Comparison of ENCODE assay signal across 26 cellular contexts in genomic region chr5:154583545-154584168, GRCh38.
A peak's percentile ranks its signal among the peaks of the same experiment; 100 is the strongest.
DNase-seq lines count a peak whose midpoint lies in the region; ATAC-seq, FAIRE-seq and TF ChIP-seq lines count a peak whose summit lies in the region.
"Had no signal": no experiment of that assay in that cellular context is flagged by ENCODE, and none has a peak within 500 bp of the region (broad histone marks: within the 10 kb centered on the region; RNA-seq: fewer than 3 reads in every experiment).

No MANE protein-coding gene starts in this region.

- no peak overlapping the region for H3K4me3 Mint-ChIP-seq in T-helper 2 cell treated with Interferon-gamma antibody and Interleukin-4, amounts not matched to agents 5 μg/mL and 100 μg/mL, for 36 hours
- H3K4me3 Mint-ChIP-seq: activated CD4-positive, alpha-beta T cell treated with anti-CD3 and anti-CD28 coated beads, Interleukin-2, amount 10 ng/mL, durations not matched to agents 7 days and 5 days; memory B cell; naive thymus-derived CD8-positive, alpha-beta T cell; stimulated activated naive CD8-positive, alpha-beta T cell treated with anti-CD3 and anti-CD28 coated beads, Interleukin-15, Interleukin-2, amounts not matched to agents 100 ng/mL and 50 ng/mL, for 24 hours had no signal

- H2AFZ ChIP-seq in PC-3 (ENCODE audit: low read length) (no peak overlapping the region), mammary epithelial cell (ENCODE audit: low read depth, low read length) (no peak overlapping the region)
- H2AFZ ChIP-seq: parathyroid adenoma had no signal

- no peaks in the 10 kb centered on the region for H3K9me3 ChIP-seq in PC-3 (ENCODE audit: low read length)
- no peaks in the 10 kb centered on the region for H3K9me3 ChIP-seq in mammary epithelial cell (replicated peaks; ENCODE audit: insufficient read depth, low read length)
- no peaks in the 10 kb centered on the region for H3K9me3 ChIP-seq in effector memory CD4-positive, alpha-beta T cell (ENCODE audit: control insufficient read depth, low read length)
- H3K9me3 ChIP-seq: transverse colon had no signal

- DNase-seq in SIG-M5 treated with dmso at 0.1 percent for 504 hours (lab: John Stamatoyannopoulos, UW; ENCODE audit: unreplicated experiment) (peak; percentile 17), SIG-M5 (lab: John Stamatoyannopoulos, UW) (no peak), PC-3 (peak; percentile 62), mammary epithelial cell (peak; percentile 48), urothelium cell line (ENCODE audit: low spot score) (peak; percentile 73), posterior cingulate gyrus (no peak)
- DNase-seq in effector memory CD4-positive, alpha-beta T cell: no peak
- DNase-seq in T-helper 2 cell treated with Interferon-gamma antibody and Interleukin-4, amounts not matched to agents 5 μg/mL and 100 μg/mL, for 36 hours (ENCODE audit: low spot score): no peak
- DNase-seq: activated CD4-positive, alpha-beta T cell treated with anti-CD3 and anti-CD28 coated beads, Interleukin-2, amount 10 ng/mL, durations not matched to agents 7 days and 5 days; activated effector memory CD4-positive, alpha-beta T cell treated with anti-CD3 and anti-CD28 coated beads, Interleukin-2, amount 50 U/mL, for 16 hours; C1 segment of cervical spinal cord; DMS153; kidney glomerular epithelial cell; naive thymus-derived CD8-positive, alpha-beta T cell; NCI-H1092 treated with DMSO at 0.1 percent for 48 hours; NCI-H2081; NCI-H526 treated with DMSO at 0.1 percent for 48 hours; transverse colon had no signal

- no peak overlapping the region for H3K27ac Mint-ChIP-seq in T-helper 2 cell treated with Interferon-gamma antibody and Interleukin-4, amounts not matched to agents 5 μg/mL and 100 μg/mL, for 36 hours
- H3K27ac Mint-ChIP-seq: activated CD4-positive, alpha-beta T cell treated with anti-CD3 and anti-CD28 coated beads, Interleukin-2, amount 10 ng/mL, durations not matched to agents 7 days and 5 days; memory B cell; naive thymus-derived CD8-positive, alpha-beta T cell; stimulated activated naive CD8-positive, alpha-beta T cell treated with anti-CD3 and anti-CD28 coated beads, Interleukin-15, Interleukin-2, amounts not matched to agents 100 ng/mL and 50 ng/mL, for 24 hours had no signal

- TF ChIP-seq CTCF in PC-3 (conservative IDR thresholded peaks at IDR 0.05; ENCODE audit: low read depth, low read length) (no peak), mammary epithelial cell (conservative IDR thresholded peaks at IDR 0.05 in 1 of 2, IDR thresholded peaks at IDR 0.05 in 1 of 2; ENCODE audit: extremely low read depth in 1 of 2, insufficient read depth in 1 of 2, low read depth in 1 of 2, low read length in 2 of 2) (no peak)

- H3K9ac ChIP-seq in PC-3 (ENCODE audit: low read length): no peak overlapping the region
- H3K9ac ChIP-seq in mammary epithelial cell (ENCODE audit: insufficient read depth, low read length): no peak overlapping the region
- H3K9ac ChIP-seq: parathyroid adenoma had no signal

- dilution Hi-C loops in mammary epithelial cell (cut with HindIII; ENCODE audit: low sequenced_read_pairs): no loop called here

- H3F3A ChIP-seq in PC-3 (ENCODE audit: low read length, unreplicated experiment): no peaks in the 10 kb centered on the region

- H3K4me1 ChIP-seq in PC-3 (ENCODE audit: insufficient read depth, low read length): peaks cover 5% of the 10 kb centered on the region; the same call in 1 of the 2 replicates
- H3K4me1 ChIP-seq in mammary epithelial cell (ENCODE audit: insufficient read depth, low read length): no peaks in the 10 kb centered on the region
- H3K4me1 ChIP-seq in effector memory CD4-positive, alpha-beta T cell (ENCODE audit: control insufficient read depth, insufficient read depth, low read length, poor library complexity, severe bottlenecking): no peaks in the 10 kb centered on the region
- H3K4me1 ChIP-seq: parathyroid adenoma, transverse colon had no signal

- H3K79me2 ChIP-seq in PC-3 (ENCODE audit: low read length) (no peaks in the 10 kb centered on the region), mammary epithelial cell (ENCODE audit: insufficient read depth, low read length) (no peaks in the 10 kb centered on the region)
- H3K79me2 ChIP-seq: parathyroid adenoma had no signal

- POLR2A ChIA-PET in PC-3 (lab: Charles Lee; ENCODE audit: unreplicated experiment): no interaction called here

- H3K27me3 ChIP-seq in PC-3 (ENCODE audit: low read length): peaks cover 14% of the 10 kb centered on the region
- no peaks in the 10 kb centered on the region for H3K27me3 ChIP-seq in mammary epithelial cell (ENCODE audit: insufficient read depth, low read length)
- H3K27me3 ChIP-seq in effector memory CD4-positive, alpha-beta T cell (replicated peaks; ENCODE audit: control insufficient read depth, insufficient read depth, low read length, poor library complexity, severe bottlenecking): no peaks in the 10 kb centered on the region

- H3K27me3 Mint-ChIP-seq in T-helper 2 cell treated with Interferon-gamma antibody and Interleukin-4, amounts not matched to agents 5 μg/mL and 100 μg/mL, for 36 hours (ENCODE audit: low read depth): peaks cover 6% of the 10 kb centered on the region

- H3K36me3 ChIP-seq in PC-3 (ENCODE audit: low read depth, low read length): no peaks in the 10 kb centered on the region
- no peaks in the 10 kb centered on the region for H3K36me3 ChIP-seq in mammary epithelial cell (ENCODE audit: insufficient read depth, low read length)
- no peaks in the 10 kb centered on the region for H3K36me3 ChIP-seq in effector memory CD4-positive, alpha-beta T cell (ENCODE audit: control insufficient read depth, insufficient read depth, low read length)
- H3K36me3 ChIP-seq: cardiac muscle cell, transverse colon had no signal

- peak; percentile 73 for FAIRE-seq in urothelium cell line (lab: Jason Lieb, UNC)
- FAIRE-seq: A204.1, frontal cortex, GM12892 had no signal

- in situ Hi-C loops in mammary epithelial cell (cut with MboI; ENCODE audit: low sequenced_read_pairs in 2 of 2): no loop called here

- no peak overlapping the region for H3K4me3 ChIP-seq in PC-3 (ENCODE audit: low read length)
- H3K4me3 ChIP-seq in mammary epithelial cell (replicated peaks in 1 of 3; ENCODE audit: insufficient read depth in 1 of 3, low read depth in 2 of 3, low read length in 3 of 3): no peak overlapping the region
- H3K4me3 ChIP-seq in effector memory CD4-positive, alpha-beta T cell (ENCODE audit: insufficient read depth, low read depth, low read length, poor library complexity, severe bottlenecking): no peak overlapping the region
- H3K4me3 ChIP-seq: cardiac muscle cell, transverse colon had no signal

- H3K9me2 ChIP-seq in PC-3 (replicated peaks; ENCODE audit: low read length): no peaks in the 10 kb centered on the region

- no peaks in the 10 kb centered on the region for H3K36me3 Mint-ChIP-seq in T-helper 2 cell treated with Interferon-gamma antibody and Interleukin-4, amounts not matched to agents 5 μg/mL and 100 μg/mL, for 36 hours (ENCODE audit: low read depth)
- H3K36me3 Mint-ChIP-seq: memory B cell; naive thymus-derived CD8-positive, alpha-beta T cell had no signal

- H3K27ac ChIP-seq in PC-3 (ENCODE audit: low read length) (no peak overlapping the region), mammary epithelial cell (ENCODE audit: insufficient read depth, low read depth, low read length) (no peak overlapping the region)
- H3K27ac ChIP-seq in effector memory CD4-positive, alpha-beta T cell (ENCODE audit: insufficient read depth, low read length, poor library complexity, severe bottlenecking): no peak overlapping the region
- H3K27ac ChIP-seq: cardiac muscle cell, parathyroid adenoma, transverse colon had no signal

- H3K9me3 Mint-ChIP-seq in T-helper 2 cell treated with Interferon-gamma antibody and Interleukin-4, amounts not matched to agents 5 μg/mL and 100 μg/mL, for 36 hours: no peaks in the 10 kb centered on the region
- H3K9me3 Mint-ChIP-seq: activated CD4-positive, alpha-beta T cell treated with anti-CD3 and anti-CD28 coated beads, Interleukin-2, amount 10 ng/mL, durations not matched to agents 7 days and 5 days; memory B cell; naive thymus-derived CD8-positive, alpha-beta T cell; stimulated activated naive CD8-positive, alpha-beta T cell treated with anti-CD3 and anti-CD28 coated beads, Interleukin-15, Interleukin-2, amounts not matched to agents 100 ng/mL and 50 ng/mL, for 24 hours had no signal

- no TSS peak for BruUV-seq in PC-3 (replicated peaks; lab: Mats Ljungman, UMichigan)
- no TSS peak for BruUV-seq in mammary epithelial cell (replicated peaks; lab: Mats Ljungman, UMichigan)

- H3K4me1 Mint-ChIP-seq in T-helper 2 cell treated with Interferon-gamma antibody and Interleukin-4, amounts not matched to agents 5 μg/mL and 100 μg/mL, for 36 hours (ENCODE audit: low read depth): no peaks in the 10 kb centered on the region
- H3K4me1 Mint-ChIP-seq: activated CD4-positive, alpha-beta T cell treated with anti-CD3 and anti-CD28 coated beads, Interleukin-2, amount 10 ng/mL, durations not matched to agents 7 days and 5 days; memory B cell; naive thymus-derived CD8-positive, alpha-beta T cell had no signal

- 6% methylated on average over 7 of the region's 12 CpGs for WGBS in mammary epithelial cell (ENCODE audit: low coverage, missing lambda C conversion rate)

- CTCF ChIA-PET in PC-3 (lab: Charles Lee): no interaction called here
- CTCF ChIA-PET in mammary epithelial cell (lab: Charles Lee; ENCODE audit: low non-redundant PET): no interaction called here

- H4K20me1 ChIP-seq in PC-3 (ENCODE audit: low read length) (no peaks in the 10 kb centered on the region), mammary epithelial cell (ENCODE audit: insufficient read depth, low read length) (no peaks in the 10 kb centered on the region)

- H3K4me2 ChIP-seq in PC-3 (ENCODE audit: low read length): no peak overlapping the region
- H3K4me2 ChIP-seq in mammary epithelial cell (ENCODE audit: insufficient read depth, low read depth, low read length): no peak overlapping the region

- 0 out of 2 replicates have a peak, but pooled peaks have one; percentile 35 for ATAC-seq in PC-3
- ATAC-seq: naive thymus-derived CD8-positive, alpha-beta T cell; sciatic nerve had no signal

- intact Hi-C loops in PC-3 (cut with micrococcal nuclease): no loop called here
- intact Hi-C loops in mammary epithelial cell (cut with micrococcal nuclease): no loop called here
- intact Hi-C loops in posterior cingulate gyrus (cut with DNase I): no loop called here

Comparison
In these comparisons a context has a peak if more than half of its experiments do, and no peak if none do; other contexts are left out.
1. DNase-seq: peak in SIG-M5 treated with dmso at 0.1 percent for 504 hours (single experiment), PC-3 (single experiment), mammary epithelial cell (single experiment) and urothelium cell line (single experiment); none in SIG-M5 (single experiment), effector memory CD4-positive, alpha-beta T cell (0 of 3), posterior cingulate gyrus (0 of 10) and T-helper 2 cell treated with Interferon-gamma antibody and Interleukin-4, amounts not matched to agents 5 μg/mL and 100 μg/mL, for 36 hours (single experiment).